In genomic region chr4:34261799-34262314, GRCh38 we compare ENCODE assay signal across 23 cellular contexts.
"Had no signal": no experiment of that assay in that cellular context is flagged by ENCODE, and none has a peak within 500 bp of the region (broad histone marks: within the 10 kb centered on the region; RNA-seq: fewer than 3 reads in every experiment).

No MANE protein-coding gene starts in this region.

- H3K4me3 ChIP-seq: gastroesophageal sphincter, heart left ventricle, lung, tibial artery, uterus had no signal

- H3K4me1 ChIP-seq: gastroesophageal sphincter, heart left ventricle, tibial artery, uterus had no signal

- ATAC-seq: activated CD8-positive, alpha-beta T cell treated with anti-CD3 and anti-CD28 coated beads for 36 hours; activated naive CD8-positive, alpha-beta T cell treated with anti-CD3 and anti-CD28 coated beads, Interleukin-2, amount 50 U/mL, for 24 hours; esophagus mucosa; gastroesophageal sphincter had no signal

- H3K27ac ChIP-seq: gastroesophageal sphincter, heart left ventricle, tibial artery, uterus, WERI-Rb-1 had no signal

- H3K27me3 ChIP-seq: gastroesophageal sphincter, heart left ventricle, tibial artery, uterus had no signal

- H3K27me3 Mint-ChIP-seq: activated CD8-positive, alpha-beta T cell treated with anti-CD3 and anti-CD28 coated beads for 36 hours; activated naive CD8-positive, alpha-beta T cell treated with anti-CD3 and anti-CD28 coated beads, Interleukin-2, amount 50 U/mL, for 24 hours; progenitor cell of endocrine pancreas had no signal

- H3K27ac Mint-ChIP-seq: activated CD8-positive, alpha-beta T cell treated with anti-CD3 and anti-CD28 coated beads for 36 hours; activated naive CD4-positive, alpha-beta T cell treated with anti-CD3 and anti-CD28 coated beads for 36 hours; activated naive CD8-positive, alpha-beta T cell treated with anti-CD3 and anti-CD28 coated beads, Interleukin-2, amount 50 U/mL, for 24 hours; activated T-helper 2 cell treated with anti-CD3 and anti-CD28 coated beads, Interferon-gamma antibody, Interleukin-2, Interleukin-4, amounts not matched to agents 10 μg/mL and 5 μg/mL and 100 μg/mL, durations not matched to agents 14 hours and 24 hours and 36 hours; immature natural killer cell; mesothelial cell of epicardium; progenitor cell of endocrine pancreas had no signal

- H3K4me1 Mint-ChIP-seq: activated naive CD8-positive, alpha-beta T cell treated with anti-CD3 and anti-CD28 coated beads, Interleukin-2, amount 50 U/mL, for 24 hours; immature natural killer cell had no signal

- DNase-seq: activated CD8-positive, alpha-beta T cell treated with anti-CD3 and anti-CD28 coated beads for 36 hours; activated naive CD4-positive, alpha-beta T cell treated with anti-CD3 and anti-CD28 coated beads for 36 hours; activated naive CD8-positive, alpha-beta T cell treated with anti-CD3 and anti-CD28 coated beads, Interleukin-2, amount 50 U/mL, for 24 hours; activated T-cell treated with anti-CD3 and anti-CD28 coated beads, Interleukin-2, amount 50 U/mL, for 1 hour; anterior cingulate cortex; cerebellar nuclear complex; effector CD4-positive, alpha-beta T cell; heart left ventricle; immature natural killer cell; stimulated activated CD4-positive, alpha-beta T cell treated with anti-CD3 and anti-CD28 coated beads, Interleukin-2, amount 100 ng/mL, for 24 hours; stimulated activated naive CD4-positive, alpha-beta T cell treated with Interleukin-2 at 50 U/mL for 16 hours; SW 1271; T-helper 2 cell; tibial artery; uterus; WERI-Rb-1 had no signal

- H3K36me3 Mint-ChIP-seq: mesothelial cell of epicardium had no signal

- H3K9me3 ChIP-seq: gastroesophageal sphincter, tibial artery, uterus had no signal

- H3K36me3 ChIP-seq: gastroesophageal sphincter, heart left ventricle, tibial artery, uterus, WERI-Rb-1 had no signal

- H3K4me3 Mint-ChIP-seq: activated CD8-positive, alpha-beta T cell treated with anti-CD3 and anti-CD28 coated beads for 36 hours; activated naive CD4-positive, alpha-beta T cell treated with anti-CD3 and anti-CD28 coated beads for 36 hours; activated naive CD8-positive, alpha-beta T cell treated with anti-CD3 and anti-CD28 coated beads, Interleukin-2, amount 50 U/mL, for 24 hours; immature natural killer cell; mesothelial cell of epicardium; nephron had no signal
